ENCODE assay signal across 21 cellular contexts in genomic region chr10:28425431-28425830, GRCh38.
"Had no signal": no experiment of that assay in that cellular context is flagged by ENCODE, and none has a peak within 500 bp of the region (broad histone marks: within the 10 kb centered on the region; RNA-seq: fewer than 3 reads in every experiment).

No MANE protein-coding gene starts in this region.

- H3K27ac ChIP-seq: colonic mucosa, esophagus muscularis mucosa, gastrocnemius medialis, neutrophil, psoas muscle, thyroid gland had no signal

- H3K4me1 ChIP-seq: colonic mucosa, esophagus muscularis mucosa, gastrocnemius medialis, psoas muscle, thyroid gland had no signal

- DNase-seq: colonic mucosa; effector CD8-positive, alpha-beta T cell; foreskin fibroblast; gastrocnemius medialis; head of caudate nucleus; kidney; mucosa of descending colon; naive B cell; psoas muscle; right cardiac atrium; stimulated activated CD4-positive, alpha-beta T cell treated with anti-CD3 and anti-CD28 coated beads, Interleukin-12 subunit alpha, Interleukin-12 subunit beta, amount 100 ng/mL, for 4 hours; stimulated activated CD4-positive, alpha-beta T cell treated with anti-CD3 and anti-CD28 coated beads, Interleukin-1b, Interleukin-23, amount 100 ng/mL, for 48 hours; stimulated activated CD4-positive, alpha-beta T cell treated with anti-CD3 and anti-CD28 coated beads, Interleukin-4, amount 100 ng/mL, for 1 hour; stimulated activated CD8-positive, alpha-beta memory T cell treated with anti-CD3 and anti-CD28 coated beads, Interleukin-4, amount 100 ng/mL, for 48 hours; stimulated activated naive CD4-positive, alpha-beta T cell; stimulated activated naive CD8-positive, alpha-beta T cell treated with anti-CD3 and anti-CD28 coated beads, Interleukin-15, amount 100 ng/mL, for 72 hours; thyroid gland; trophoblast cell had no signal

- H3K27me3 ChIP-seq: colonic mucosa, esophagus muscularis mucosa, gastrocnemius medialis, neutrophil, thyroid gland had no signal

- H3K36me3 ChIP-seq: colonic mucosa, esophagus muscularis mucosa, gastrocnemius medialis, neutrophil, thyroid gland had no signal

- H3K4me3 ChIP-seq: colonic mucosa, esophagus muscularis mucosa, gastrocnemius medialis, lung, mucosa of descending colon, psoas muscle, thyroid gland had no signal

- H3K9me3 ChIP-seq: colonic mucosa, esophagus muscularis mucosa, gastrocnemius medialis, mucosa of descending colon, neutrophil, psoas muscle, thyroid gland had no signal
